In the genomic region with DNA sequence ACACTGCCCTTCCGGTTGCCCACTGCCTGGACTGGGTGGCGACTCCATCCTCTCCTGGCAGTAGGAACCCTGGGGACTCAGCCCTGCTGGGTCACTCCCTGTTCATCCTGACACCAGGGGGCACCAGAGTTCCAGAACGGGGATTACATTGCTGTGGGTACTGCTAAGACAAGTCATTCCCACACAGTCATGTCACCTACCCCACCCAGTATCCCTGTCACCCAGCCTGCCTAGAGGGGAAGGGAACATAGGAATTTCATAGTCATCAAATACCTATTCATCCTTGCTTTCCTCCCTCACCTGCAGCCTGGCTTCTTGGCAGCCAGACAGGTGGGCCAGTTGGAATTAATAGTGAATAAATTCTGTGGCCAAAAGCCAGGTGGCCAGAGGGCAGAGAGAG, we compare ENCODE assay signal across 9 cellular contexts. TPM values are rescaled to one million over a fixed set of nuclear protein-coding genes. Genes with fewer than 3 reads are reported as not detected.
A peak's percentile ranks its signal among the peaks of the same experiment; 100 is the strongest.
DNase-seq lines count a peak whose midpoint lies in the region; ATAC-seq, FAIRE-seq and TF ChIP-seq lines count a peak whose summit lies in the region.
"Had no signal": no experiment of that assay in that cellular context is flagged by ENCODE, and none has a peak within 500 bp of the region (broad histone marks: within the 10 kb centered on the region; RNA-seq: fewer than 3 reads in every experiment).

No MANE protein-coding gene starts in this region.

- DNase-seq in NCI-H146 (lab: John Stamatoyannopoulos, UW) (peak; percentile 52), NCI-H146 treated with DMSO at 0.1 percent for 48 hours (lab: John Stamatoyannopoulos, UW; ENCODE audit: unreplicated experiment) (no peak), NCI-H1694 treated with DMSO at 0.1 percent for 48 hours (lab: John Stamatoyannopoulos, UW) (peak; percentile 26), UCSD-AML1 (lab: John Stamatoyannopoulos, UW; ENCODE audit: unreplicated experiment) (peak; percentile 72), K562 (ENCODE audit: extremely low read depth in 1 of 4, low spot score in 3 of 4) (peak; percentile 81 to 89 (median 87)), immature natural killer cell (peak; percentile 63 to 70 (median 68))
- peak; percentile 64 for DNase-seq in stimulated activated CD4-positive, alpha-beta T cell treated with anti-CD3 and anti-CD28 coated beads, Interleukin-15, amount 100 ng/mL, for 1 hour (ENCODE audit: low read depth in 1 of 2, low spot score in 1 of 2)

- no peaks in the 10 kb centered on the region for H3K9me3 ChIP-seq in K562 (replicated peaks; ENCODE audit: control insufficient read depth, insufficient read depth, low read depth, low read length)
- H3K9me3 ChIP-seq: BLaER1 had no signal

- no peak overlapping the region for H3K27ac ChIP-seq in K562 (ENCODE audit: extremely low read depth, low read depth, low read length)
- H3K27ac ChIP-seq: BLaER1 had no signal

- no peak overlapping the region for H3K4me2 ChIP-seq in K562 (ENCODE audit: insufficient read depth, low read length)
- H3K4me2 ChIP-seq: BLaER1 had no signal

- no peaks in the 10 kb centered on the region for H3K79me2 ChIP-seq in K562 (ENCODE audit: control insufficient read depth, insufficient read depth, low read length)

- no peak overlapping the region for H2AFZ ChIP-seq in K562 (ENCODE audit: low read depth, low read length)

- 17% methylated on average over 3 of the region's 3 CpGs for WGBS in K562 (ENCODE audit: insufficient coverage, low coverage, missing lambda C conversion rate)

- peaks cover 5 to 9% of the 10 kb centered on the region in 2 donors for H3K4me1 Mint-ChIP-seq in immature natural killer cell

- no peak for TF ChIP-seq EP300 in K562 (IDR thresholded peaks at IDR 0.05; ENCODE audit: low read length)

- H3K4me3 ChIP-seq in K562: no peak overlapping the region
- H3K4me3 ChIP-seq: BLaER1 had no signal

- H3K9ac ChIP-seq in K562 (ENCODE audit: insufficient read depth in 1 of 2, low read depth in 2 of 2, low read length in 2 of 2): no peak overlapping the region
- H3K9ac ChIP-seq: BLaER1 had no signal

- TF ChIP-seq CTCF in K562 (IDR thresholded peaks at IDR 0.05 in 2 of 3, conservative IDR thresholded peaks at IDR 0.05 in 1 of 3; ENCODE audit: insufficient read depth in 2 of 3, low read depth in 1 of 3, low read length in 3 of 3): peak; percentile 92 to 98 (median 95)

- CTCF ChIA-PET in K562 (lab: Yijun Ruan, JAX; ENCODE audit: low intra/inter-chr PET ratio): interaction anchor here (1.1 to 4.6 kb wide), 4 partner anchors 15 to 244 kb away, joined by 3 to 53 read pairs (median 4); no protein-coding TSS in a partner anchor

- H3K4me3 Mint-ChIP-seq in immature natural killer cell: no peak overlapping the region

- BruUV-seq in K562 (replicated peaks; lab: Mats Ljungman, UMichigan): no TSS peak

- peaks cover 1 to 4% (median 3%) of the 10 kb centered on the region in 3 donors for H3K27me3 Mint-ChIP-seq in immature natural killer cell (ENCODE audit: low read depth in 3 of 3)

- peaks cover 8% of the 10 kb centered on the region for H3K9me1 ChIP-seq in K562 (ENCODE audit: control insufficient read depth, insufficient read depth, low read length)

- FAIRE-seq in K562 (lab: Jason Lieb, UNC): peak; percentile 98

- peaks cover 0 to 46% (median 14%) of the 10 kb centered on the region in 3 donors for H3K36me3 Mint-ChIP-seq in immature natural killer cell

- peaks cover 0 to 15% of the 10 kb centered on the region in 2 experiments; a peak in 3 of 5 replicates for H3K4me1 ChIP-seq in K562 (replicated peaks in 1 of 2; ENCODE audit: control insufficient read depth in 2 of 2, insufficient read depth in 2 of 2, low read length in 2 of 2)

- peak; percentile 74 to 88 for TF ChIP-seq RAD21 in K562 (CRISPR knock-in tag; conservative IDR thresholded peaks at IDR 0.05 in 1 of 2, IDR thresholded peaks at IDR 0.05 in 1 of 2)

- peaks cover 13% of the 10 kb centered on the region for H4K20me1 ChIP-seq in K562 (replicated peaks; ENCODE audit: control insufficient read depth, insufficient read depth, low read length)

- no peaks in the 10 kb centered on the region for H3K9me3 Mint-ChIP-seq in immature natural killer cell

- POLR2A ChIA-PET in K562 (lab: Yijun Ruan, JAX): no interaction called here

- peak; percentile 98 for ATAC-seq in K562
- no peak for ATAC-seq in GM21423 (IDR thresholded peaks at IDR 0.05; ENCODE audit: unreplicated experiment)

- intact Hi-C loops in K562 (cut with micrococcal nuclease): loop anchor here (1.0 kb wide), 1 partner anchor 25 kb away; no protein-coding TSS in a partner anchor

- no peak for TF ChIP-seq POLR2A in K562 (conservative IDR thresholded peaks at IDR 0.05)

- H3K36me3 ChIP-seq in K562 (ENCODE audit: control insufficient read depth, insufficient read depth, low read length): peaks cover 74% of the 10 kb centered on the region; the same call in 2 of the 3 replicates

- peak overlapping the region in 1 of 6 donors; percentile 46 for H3K27ac Mint-ChIP-seq in immature natural killer cell

- in situ Hi-C loops in K562 (cut with MboI): no loop called here

- no peaks in the 10 kb centered on the region for H3K27me3 ChIP-seq in K562 (ENCODE audit: control insufficient read depth in 2 of 2, insufficient read depth in 2 of 2, low read length in 2 of 2)
- H3K27me3 ChIP-seq: BLaER1 had no signal

RNA-seq across cellular contexts. Expression of gene SFN, which starts 9.8 kb away (rescaled TPM):
- total RNA-seq in K562 (2011; cell fraction: chromatin; rRNA removed; ENCODE audit: low replicate concordance): 0.42 and 0.90 TPM in 2 replicates
- total RNA-seq in K562 (2011; cell fraction: nucleolus; rRNA removed): 0.66 and 1.3 TPM in 2 replicates
- total RNA-seq in K562 (2011; cell fraction: nucleoplasm; rRNA removed): 0.37 and 1.5 TPM in 2 replicates
- total RNA-seq in K562 (2014; rRNA removed): 2.2 and 2.7 TPM in 2 replicates
- 0.38 and 0.73 TPM in 2 replicates for total RNA-seq in K562 (2014; rRNA removed; fragmentation: Illumina TruSeq; extraction: Trizol)
- total RNA-seq in K562 (2015; rRNA removed; fragmentation: Illumina TruSeq; extraction: Trizol): 2.0 and 3.0 TPM in 2 replicates
- total RNA-seq in K562 (2021): 3.1 and 3.7 TPM in 2 replicates
- polyA plus RNA-seq in K562 (2011; rRNA removed): 0.86 and 1.7 TPM in 2 replicates
- 1.9 and 2.8 TPM in 2 replicates for polyA plus RNA-seq in K562 (2011; cell fraction: cytosol; rRNA removed)
- polyA plus RNA-seq in K562 (2011; cell fraction: nucleus; rRNA removed): 0.67 and 0.91 TPM in 2 replicates
- 1.6 and 4.0 TPM in 2 replicates for polyA plus RNA-seq in K562 (2012)
- 2.7 and 3.4 TPM in 2 replicates for polyA plus RNA-seq in K562 (2014; fragmentation: Illumina TruSeq; extraction: Trizol)
- polyA plus RNA-seq in K562 (2014; fragmentation: Nextera tagmentation; extraction: Ambion mirVana): under 1 TPM; 0.10 to 0.11 TPM
- polyA plus RNA-seq in K562 (2014; rRNA removed): 3.8 and 3.9 TPM in 2 replicates
- polyA minus RNA-seq in K562 (2011; rRNA and poly(A)+ RNA removed): 0.25 and 0.42 TPM in 2 replicates
- 2.3 and 3.7 TPM in 2 replicates for polyA minus RNA-seq in K562 (2011; cell fraction: cytosol; rRNA and poly(A)+ RNA removed)
- polyA minus RNA-seq in K562 (2011; cell fraction: nucleus; rRNA and poly(A)+ RNA removed): 0.67 and 0.89 TPM in 2 replicates
- polyA plus RNA-seq in immature natural killer cell: not detected

RNA-seq across cellular contexts. Expression of gene ZDHHC18, which starts 26.7 kb away (rescaled TPM):
- 27.0 and 63.1 TPM in 2 replicates for total RNA-seq in K562 (2011; cell fraction: chromatin; rRNA removed; ENCODE audit: low replicate concordance)
- 34.0 and 36.3 TPM in 2 replicates for total RNA-seq in K562 (2011; cell fraction: nucleolus; rRNA removed)
- total RNA-seq in K562 (2011; cell fraction: nucleoplasm; rRNA removed): 42.0 and 65.9 TPM in 2 replicates
- total RNA-seq in K562 (2014; rRNA removed) (8.2 and 12.4 TPM in 2 replicates), K562 (2014; rRNA removed; fragmentation: Illumina TruSeq; extraction: Trizol) (9.5 and 15.5 TPM in 2 replicates), K562 (2015; rRNA removed; fragmentation: Illumina TruSeq; extraction: Trizol) (13.3 and 15.8 TPM in 2 replicates), K562 (2021) (27.4 and 28.9 TPM in 2 replicates)
- polyA plus RNA-seq in K562 (2011; rRNA removed) (31.6 and 51.2 TPM in 2 replicates), K562 (2014; fragmentation: Illumina TruSeq; extraction: Trizol) (31.0 and 35.6 TPM in 2 replicates), K562 (2014; fragmentation: Nextera tagmentation; extraction: Ambion mirVana) (under 1 TPM; 0.42 to 0.45 TPM), K562 (2014; rRNA removed) (23.7 and 27.8 TPM in 2 replicates), immature natural killer cell (1 to 10 TPM; 7.3 to 8.8 (median 7.8) TPM)
- 57.8 and 57.9 TPM in 2 replicates for polyA plus RNA-seq in K562 (2011; cell fraction: cytosol; rRNA removed)
- polyA plus RNA-seq in K562 (2011; cell fraction: nucleus; rRNA removed): 92.6 and 97.0 TPM in 2 replicates
- 20.4 and 29.5 TPM in 2 replicates for polyA plus RNA-seq in K562 (2012)
- polyA minus RNA-seq in K562 (2011; rRNA and poly(A)+ RNA removed): 22.2 and 27.6 TPM in 2 replicates
- 25.9 and 31.9 TPM in 2 replicates for polyA minus RNA-seq in K562 (2011; cell fraction: cytosol; rRNA and poly(A)+ RNA removed)
- polyA minus RNA-seq in K562 (2011; cell fraction: nucleus; rRNA and poly(A)+ RNA removed): 9.8 and 16.1 TPM in 2 replicates

RNA-seq across cellular contexts. Expression of gene GPN2, which starts 36.9 kb away (rescaled TPM):
- total RNA-seq in K562 (2011; cell fraction: chromatin; rRNA removed; ENCODE audit: low replicate concordance): 37.7 and 65.6 TPM in 2 replicates
- total RNA-seq in K562 (2011; cell fraction: nucleolus; rRNA removed): 41.7 and 49.9 TPM in 2 replicates
- total RNA-seq in K562 (2011; cell fraction: nucleoplasm; rRNA removed): 42.3 and 47.5 TPM in 2 replicates
- total RNA-seq in K562 (2014; rRNA removed) (16.3 and 26.7 TPM in 2 replicates), K562 (2014; rRNA removed; fragmentation: Illumina TruSeq; extraction: Trizol) (19.3 and 20.4 TPM in 2 replicates), K562 (2015; rRNA removed; fragmentation: Illumina TruSeq; extraction: Trizol) (27.0 and 28.0 TPM in 2 replicates), K562 (2021) (58.8 and 59.0 TPM in 2 replicates)
- polyA plus RNA-seq in K562 (2011; rRNA removed) (45.1 and 64.7 TPM in 2 replicates), K562 (2014; fragmentation: Illumina TruSeq; extraction: Trizol) (23.2 and 34.0 TPM in 2 replicates), K562 (2014; fragmentation: Nextera tagmentation; extraction: Ambion mirVana) (10 to 100 TPM in 1 of 2 experiments, 1 to 10 TPM in 1; 9.9 to 11.4 TPM), K562 (2014; rRNA removed) (17.4 and 31.8 TPM in 2 replicates), immature natural killer cell (10 to 100 TPM in 2 of 3 donors, 1 to 10 TPM in 1; 8.3 to 22.1 (median 10.0) TPM)
- polyA plus RNA-seq in K562 (2011; cell fraction: cytosol; rRNA removed): 37.8 and 64.5 TPM in 2 replicates
- 49.3 and 52.7 TPM in 2 replicates for polyA plus RNA-seq in K562 (2011; cell fraction: nucleus; rRNA removed)
- 32.5 and 46.9 TPM in 2 replicates for polyA plus RNA-seq in K562 (2012)
- polyA minus RNA-seq in K562 (2011; rRNA and poly(A)+ RNA removed): 40.1 and 57.8 TPM in 2 replicates
- polyA minus RNA-seq in K562 (2011; cell fraction: cytosol; rRNA and poly(A)+ RNA removed): 52.9 and 56.0 TPM in 2 replicates
- polyA minus RNA-seq in K562 (2011; cell fraction: nucleus; rRNA and poly(A)+ RNA removed): 15.4 and 16.0 TPM in 2 replicates

RNA-seq across cellular contexts. Expression of gene GPATCH3, which starts 47.1 kb away (rescaled TPM):
- total RNA-seq in K562 (2011; cell fraction: chromatin; rRNA removed; ENCODE audit: low replicate concordance): 15.2 and 22.9 TPM in 2 replicates
- total RNA-seq in K562 (2011; cell fraction: nucleolus; rRNA removed): 20.1 and 20.7 TPM in 2 replicates
- total RNA-seq in K562 (2011; cell fraction: nucleoplasm; rRNA removed): 11.5 and 12.9 TPM in 2 replicates
- total RNA-seq in K562 (2014; rRNA removed): 16.4 and 21.0 TPM in 2 replicates
- total RNA-seq in K562 (2014; rRNA removed; fragmentation: Illumina TruSeq; extraction: Trizol): 8.6 and 9.9 TPM in 2 replicates
- total RNA-seq in K562 (2015; rRNA removed; fragmentation: Illumina TruSeq; extraction: Trizol): 15.3 and 16.2 TPM in 2 replicates
- total RNA-seq in K562 (2021): 22.5 and 23.0 TPM in 2 replicates
- polyA plus RNA-seq in K562 (2011; rRNA removed): 5.4 and 7.2 TPM in 2 replicates
- 7.0 and 9.7 TPM in 2 replicates for polyA plus RNA-seq in K562 (2011; cell fraction: cytosol; rRNA removed)
- polyA plus RNA-seq in K562 (2011; cell fraction: nucleus; rRNA removed): 10.6 and 15.3 TPM in 2 replicates
- polyA plus RNA-seq in K562 (2012): 13.1 and 16.8 TPM in 2 replicates
- polyA plus RNA-seq in K562 (2014; fragmentation: Illumina TruSeq; extraction: Trizol): 14.4 and 17.5 TPM in 2 replicates
- 1 to 10 TPM; 1.6 to 4.9 TPM for polyA plus RNA-seq in K562 (2014; fragmentation: Nextera tagmentation; extraction: Ambion mirVana)
- 13.3 and 16.1 TPM in 2 replicates for polyA plus RNA-seq in K562 (2014; rRNA removed)
- 6.1 and 6.7 TPM in 2 replicates for polyA minus RNA-seq in K562 (2011; rRNA and poly(A)+ RNA removed)
- 3.6 and 6.0 TPM in 2 replicates for polyA minus RNA-seq in K562 (2011; cell fraction: cytosol; rRNA and poly(A)+ RNA removed)
- polyA minus RNA-seq in K562 (2011; cell fraction: nucleus; rRNA and poly(A)+ RNA removed): 8.1 and 10.2 TPM in 2 replicates
- 10 to 100 TPM; 10.4 to 17.3 (median 15.1) TPM for polyA plus RNA-seq in immature natural killer cell
